Comparison of ENCODE assay signal across 8 cellular contexts in the genomic region with DNA sequence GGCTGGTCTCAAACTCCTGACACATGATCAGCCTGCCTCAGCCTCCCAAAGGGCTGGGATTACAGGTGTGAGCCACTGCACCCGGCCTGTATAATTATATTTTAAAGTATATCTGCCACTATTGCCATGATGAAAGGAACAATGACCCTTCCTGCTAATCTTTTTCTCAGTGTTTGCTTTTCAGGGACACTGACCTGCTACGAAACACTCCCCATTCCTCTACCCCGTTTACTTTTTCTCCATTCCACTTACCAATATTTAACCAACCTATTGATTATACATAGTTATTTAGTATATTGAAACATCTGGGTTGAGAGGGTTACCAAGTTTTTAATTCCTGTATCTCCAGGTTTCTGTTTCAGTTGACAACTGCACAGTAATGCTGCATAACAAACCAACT.
"Had no signal": no experiment of that assay in that cellular context is flagged by ENCODE, and none has a peak within 500 bp of the region (broad histone marks: within the 10 kb centered on the region; RNA-seq: fewer than 3 reads in every experiment).

No MANE protein-coding gene starts in this region.

- H3K36me3 Mint-ChIP-seq: IgD-negative memory B cell had no signal

- ATAC-seq: HCT116 had no signal

- H3K9ac ChIP-seq: GM23248 had no signal

- H3K4me3 ChIP-seq: GM23248, HAP-1 had no signal

- H3K27me3 Mint-ChIP-seq: IgD-negative memory B cell had no signal

- H3K27ac ChIP-seq: GM23248 had no signal

- DNase-seq: GM23248, GOT3, H7, HFFc6, KBM-7 had no signal

- H3K27ac Mint-ChIP-seq: HFFc6, IgD-negative memory B cell had no signal

- H3K4me1 ChIP-seq: HAP-1 had no signal

- H3K36me3 ChIP-seq: HAP-1 had no signal

- H3K4me3 Mint-ChIP-seq: HFFc6, IgD-negative memory B cell had no signal

- H3K4me1 Mint-ChIP-seq: IgD-negative memory B cell had no signal
